8 cellular contexts compared by ENCODE assay signal in the genomic region with DNA sequence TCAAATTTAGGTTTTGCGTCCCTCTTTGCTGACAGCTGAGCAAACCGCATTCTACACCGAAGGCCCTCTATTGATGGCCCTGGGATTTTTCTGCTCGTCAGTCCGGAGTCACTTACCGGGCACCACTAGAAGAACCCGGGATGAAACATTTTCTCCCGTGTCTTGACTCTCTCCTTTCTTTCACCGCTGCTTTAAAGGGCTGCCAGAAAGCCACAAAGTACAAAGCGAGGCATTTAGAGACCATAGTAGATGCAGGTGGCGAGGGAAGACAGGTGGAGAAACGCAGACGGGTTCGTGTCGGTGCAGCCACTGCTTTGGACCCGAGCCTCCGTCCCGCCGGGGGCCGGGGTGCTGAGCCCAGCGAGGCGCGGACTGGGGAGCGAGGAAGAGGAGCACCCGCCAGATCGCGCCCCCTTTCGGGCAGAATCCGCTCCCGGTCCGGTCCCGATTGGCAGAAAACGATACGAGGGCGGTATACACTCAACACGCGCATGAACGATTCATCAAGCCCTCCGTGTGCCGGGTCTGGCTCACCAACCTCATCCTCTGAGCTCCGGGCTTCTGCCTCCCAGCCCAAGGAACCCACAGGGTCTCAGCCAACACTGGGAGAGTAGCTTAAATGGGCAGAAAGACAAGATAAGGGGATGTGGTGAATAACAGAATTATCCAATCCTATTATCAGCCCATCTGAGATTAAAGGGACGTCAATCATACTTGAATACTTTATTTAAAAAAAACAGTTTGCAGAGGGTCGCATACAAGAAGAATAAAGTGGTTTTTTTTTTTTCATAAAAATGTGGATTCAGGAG.
DNase-seq lines count a peak whose midpoint lies in the region; ATAC-seq and TF ChIP-seq lines count a peak whose summit lies in the region.

No MANE protein-coding gene starts in this region.

- H3K4me1 ChIP-seq in breast epithelium = no peaks in the 10 kb centered on the region

- peaks cover 28% of the 10 kb centered on the region for H3K27me3 ChIP-seq in WERI-Rb-1 (ENCODE audit: insufficient read depth, low read depth, severe bottlenecking)
- H3K27me3 ChIP-seq in breast epithelium = peaks cover 0 to 17% of the 10 kb centered on the region in 2 donors

- peak; percentile 40 for ATAC-seq in GM18517 (IDR thresholded peaks at IDR 0.05; ENCODE audit: unreplicated experiment)
- ATAC-seq in HG03108 (IDR thresholded peaks at IDR 0.05; ENCODE audit: unreplicated experiment) = peak; percentile 53

- TF ChIP-seq CTCF in WERI-Rb-1 (IDR thresholded peaks at IDR 0.05; ENCODE audit: low read depth, low read length) (peak; percentile 97), breast epithelium (IDR thresholded peaks at IDR 0.05) (peak; percentile 46 to 61 (median 50))

- H3K9me3 ChIP-seq in WERI-Rb-1 (ENCODE audit: severe bottlenecking) (no peaks in the 10 kb centered on the region), breast epithelium (no peaks in the 10 kb centered on the region)

- peak overlapping the region; percentile 80 for H3K27ac ChIP-seq in WERI-Rb-1
- peak overlapping the region; percentile 74 to 84 for H3K27ac ChIP-seq in breast epithelium
- H3K27ac ChIP-seq in skin epidermis = peak overlapping the region in 12 of 21 experiments; percentile 1 to 60 (median 34)

- DNase-seq in 8988T (peak; percentile 41), NCI-H2227 (lab: John Stamatoyannopoulos, UW; ENCODE audit: unreplicated experiment) (peak; percentile 90), WERI-Rb-1 (peak; percentile 97), breast epithelium (ENCODE audit: low spot score in 2 of 2) (peak; percentile 67 to 72), iPS-NIHi7 (ENCODE audit: extremely low spot score) (peak; percentile 85)

- H3K4me3 ChIP-seq in WERI-Rb-1 (ENCODE audit: low read depth, low read length) (peak overlapping the region; percentile 100), breast epithelium (peak overlapping the region; percentile 51 to 73 (median 67)), skin epidermis (peak overlapping the region; percentile 45 to 67 (median 52))

- H3K36me3 ChIP-seq in WERI-Rb-1 (no peaks in the 10 kb centered on the region), breast epithelium (no peaks in the 10 kb centered on the region)

- no peak for TF ChIP-seq POLR2A in breast epithelium (IDR thresholded peaks at IDR 0.05)

- intact Hi-C loops in breast epithelium (cut with DNase I; ENCODE audit: low total_unique reads) = no loop called here

Comparison
In these comparisons a context has a peak if more than half of its experiments do, and no peak if none do; other contexts are left out.
1. Peak in every context shown above with its lines: DNase-seq, ATAC-seq, H3K4me3 ChIP-seq and H3K27ac ChIP-seq.
2. DNase-seq: peak in every context shown above with its lines; median percentile 97 in WERI-Rb-1; 90 in NCI-H2227; 85 in iPS-NIHi7; 70 in breast epithelium; 41 in 8988T.